8 cellular contexts compared by ENCODE assay signal in genomic region chr17:75124041-75124818, GRCh38. TPM values are rescaled to one million over a fixed set of nuclear protein-coding genes. Genes with fewer than 3 reads are reported as not detected.
DNase-seq lines count a peak whose midpoint lies in the region; ATAC-seq, FAIRE-seq and TF ChIP-seq lines count a peak whose summit lies in the region.
"Had no signal": no experiment of that assay in that cellular context is flagged by ENCODE, and none has a peak within 500 bp of the region (broad histone marks: within the 10 kb centered on the region; RNA-seq: fewer than 3 reads in every experiment).

No MANE protein-coding gene starts in this region.

- no TSS peak for BruUV-seq in endothelial cell of umbilical vein (replicated peaks; lab: Mats Ljungman, UMichigan)

- peaks cover 2% of the 10 kb centered on the region for H3K79me2 ChIP-seq in endothelial cell of umbilical vein (ENCODE audit: control insufficient read depth, insufficient read depth, low read length)

- H3K4me2 ChIP-seq in endothelial cell of umbilical vein (ENCODE audit: insufficient read depth, low read length), result peak overlapping the region; percentile 32

- H3K27me3 ChIP-seq in endothelial cell of umbilical vein (ENCODE audit: control insufficient read depth in 2 of 2, insufficient read depth in 2 of 2, low read length in 2 of 2), result no peaks in the 10 kb centered on the region
- H3K27me3 ChIP-seq: SJCRH30 had no signal

- no peak overlapping the region for H3K4me3 ChIP-seq in endothelial cell of umbilical vein (replicated peaks in 1 of 3; ENCODE audit: insufficient read depth in 1 of 3, low read depth in 1 of 3, low read length in 3 of 3)
- H3K4me3 ChIP-seq: SJCRH30 had no signal

- no peaks in the 10 kb centered on the region for H3K9me1 ChIP-seq in endothelial cell of umbilical vein (replicated peaks; ENCODE audit: control insufficient read depth, extremely low read depth, insufficient read depth, low read length)

- peak overlapping the region; percentile 60 for H3K9ac ChIP-seq in endothelial cell of umbilical vein (replicated peaks; ENCODE audit: extremely low read depth, insufficient read depth, low read length)

- TF ChIP-seq POLR2A in endothelial cell of umbilical vein (IDR thresholded peaks at IDR 0.05; ENCODE audit: low read depth, low read length), result peak; percentile 66

- peaks cover 17% of the 10 kb centered on the region for H3K4me1 ChIP-seq in endothelial cell of umbilical vein (ENCODE audit: control insufficient read depth, extremely low read depth, insufficient read depth, low read length)
- H3K4me1 ChIP-seq: SJCRH30 had no signal

- no peak for TF ChIP-seq CTCF in endothelial cell of umbilical vein (IDR thresholded peaks at IDR 0.05; ENCODE audit: extremely low read depth in 1 of 2, insufficient read depth in 1 of 2, low read depth in 1 of 2, low read length in 2 of 2)

- DNase-seq in LoVo (ENCODE audit: low spot score) (peak; percentile 98), endothelial cell of umbilical vein (ENCODE audit: low read depth, low spot score) (peak; percentile 87), occipital lobe (lab: John Stamatoyannopoulos, UW) (peak; percentile 18), urothelium cell line (ENCODE audit: low spot score) (peak; percentile 99)
- peak; percentile 76 for DNase-seq in activated CD4-positive, alpha-beta T cell treated with anti-CD3 and anti-CD28 coated beads for 4 hours

- H4K20me1 ChIP-seq in endothelial cell of umbilical vein (replicated peaks; ENCODE audit: control insufficient read depth, extremely low read depth, insufficient read depth, low read length), result no peaks in the 10 kb centered on the region

- H3K9me3 ChIP-seq in endothelial cell of umbilical vein (replicated peaks; ENCODE audit: control insufficient read depth, insufficient read depth, low read length), result no peaks in the 10 kb centered on the region
- H3K9me3 ChIP-seq: SJCRH30 had no signal

- intact Hi-C loops in endothelial cell of umbilical vein (cut with micrococcal nuclease), result loop anchor here (1.0 kb wide), 2 partner anchors 10 to 28 kb away; no protein-coding TSS in a partner anchor

- H3K27ac ChIP-seq in endothelial cell of umbilical vein (ENCODE audit: insufficient read depth, low read depth, low read length), result peak overlapping the region; percentile 85
- H3K27ac ChIP-seq: SJCRH30 had no signal

- peaks cover 2 to 3% of the 10 kb centered on the region in 2 experiments for H3K36me3 ChIP-seq in endothelial cell of umbilical vein (ENCODE audit: control insufficient read depth in 2 of 2, extremely low read depth in 1 of 2, insufficient read depth in 2 of 2, low read length in 2 of 2)
- H3K36me3 ChIP-seq: SJCRH30 had no signal

- ATAC-seq in HG03159 (IDR thresholded peaks at IDR 0.05; ENCODE audit: unreplicated experiment) (no peak), GM21423 (IDR thresholded peaks at IDR 0.05; ENCODE audit: unreplicated experiment) (no peak)

- dilution Hi-C loops in endothelial cell of umbilical vein (cut with MboI; ENCODE audit: extremely low pct_ligation_motif_present, low sequenced_read_pairs), result no loop called here

- peak overlapping the region; percentile 88 for H2AFZ ChIP-seq in endothelial cell of umbilical vein (ENCODE audit: low read depth, low read length)

- POLR2A ChIA-PET in endothelial cell of umbilical vein (lab: Charles Lee), result interaction anchor here (0.5 to 1.3 kb wide), 3 partner anchors 10 to 76 kb away, joined by 3 to 7 read pairs (median 3); partner anchors contain the start of gene SUMO2

- peak; percentile 93 for FAIRE-seq in endothelial cell of umbilical vein (lab: Jason Lieb, UNC)
- peak; percentile 96 for FAIRE-seq in urothelium cell line (lab: Jason Lieb, UNC)

- CTCF ChIA-PET in endothelial cell of umbilical vein (lab: Charles Lee), result interaction anchor here (0.9 to 6.0 kb wide), 13 partner anchors 8 to 146 kb away, joined by 3 to 88 read pairs (median 5); partner anchors contain the start of genes ARMC7, MIF4GD and NT5C

TF ChIP-seq in endothelial cell of umbilical vein, 7 proteins besides CTCF, POLR2A, EP300 and RAD21:
- TF ChIP-seq POLR2AphosphoS5 (IDR thresholded peaks at IDR 0.05; ENCODE audit: insufficient read depth, low read depth, low read length) (peak; percentile 82), FOS (IDR thresholded peaks at IDR 0.05; ENCODE audit: borderline replicate concordance, insufficient read depth, low read length) (peak; percentile 98), EZH2 (IDR thresholded peaks at IDR 0.05; ENCODE audit: borderline replicate concordance, low read depth, low read length, severe bottlenecking) (no peak), MYC (IDR thresholded peaks at IDR 0.05; ENCODE audit: low read depth, low read length) (no peak), MAX (IDR thresholded peaks at IDR 0.05; ENCODE audit: insufficient read depth, insufficient read length) (no peak), JUN (IDR thresholded peaks at IDR 0.05; ENCODE audit: borderline replicate concordance, insufficient read depth, insufficient read length, low read depth) (peak; percentile 64), GATA2 (IDR thresholded peaks at IDR 0.05; ENCODE audit: insufficient read depth, insufficient read length, low read depth, low read length) (peak; percentile 81)

RNA-seq across cellular contexts. Expression of gene NT5C, which starts 7.3 kb away (rescaled TPM):
- total RNA-seq in endothelial cell of umbilical vein (32.6 and 39.2 TPM in 2 replicates), occipital lobe (18.1 TPM)
- polyA plus RNA-seq in endothelial cell of umbilical vein, result 29.1 and 38.0 TPM in 2 replicates
- 19.9 and 31.5 TPM in 2 replicates for polyA plus RNA-seq in endothelial cell of umbilical vein (2011; cell fraction: cytosol; rRNA removed)
- polyA plus RNA-seq in endothelial cell of umbilical vein (2011; cell fraction: nucleus; rRNA removed), result 32.4 and 37.5 TPM in 2 replicates
- polyA plus RNA-seq in endothelial cell of umbilical vein (2012), result 22.4 and 23.6 TPM in 2 replicates
- polyA minus RNA-seq in endothelial cell of umbilical vein, result 7.8 and 8.9 TPM in 2 replicates
- polyA minus RNA-seq in endothelial cell of umbilical vein (2011; cell fraction: cytosol; rRNA and poly(A)+ RNA removed), result 16.2 TPM
- polyA minus RNA-seq in endothelial cell of umbilical vein (2011; cell fraction: nucleus; rRNA and poly(A)+ RNA removed), result 5.0 and 6.6 TPM in 2 replicates

RNA-seq across cellular contexts. Expression of gene ARMC7, which starts 14.5 kb away (rescaled TPM):
- total RNA-seq in endothelial cell of umbilical vein (14.5 and 15.7 TPM in 2 replicates), occipital lobe (3.0 TPM)
- 11.8 and 13.1 TPM in 2 replicates for polyA plus RNA-seq in endothelial cell of umbilical vein
- 10.5 and 11.1 TPM in 2 replicates for polyA plus RNA-seq in endothelial cell of umbilical vein (2011; cell fraction: cytosol; rRNA removed)
- 9.3 and 10.0 TPM in 2 replicates for polyA plus RNA-seq in endothelial cell of umbilical vein (2011; cell fraction: nucleus; rRNA removed)
- 9.0 and 9.4 TPM in 2 replicates for polyA plus RNA-seq in endothelial cell of umbilical vein (2012)
- 12.7 and 14.1 TPM in 2 replicates for polyA minus RNA-seq in endothelial cell of umbilical vein
- 9.3 TPM for polyA minus RNA-seq in endothelial cell of umbilical vein (2011; cell fraction: cytosol; rRNA and poly(A)+ RNA removed)
- 3.9 and 7.6 TPM in 2 replicates for polyA minus RNA-seq in endothelial cell of umbilical vein (2011; cell fraction: nucleus; rRNA and poly(A)+ RNA removed)

RNA-seq across cellular contexts. Expression of gene JPT1, which starts 30.1 kb away (rescaled TPM):
- total RNA-seq in endothelial cell of umbilical vein (352 and 364 TPM in 2 replicates), occipital lobe (548 TPM)
- polyA plus RNA-seq in endothelial cell of umbilical vein, result 143 and 212 TPM in 2 replicates
- polyA plus RNA-seq in endothelial cell of umbilical vein (2011; cell fraction: cytosol; rRNA removed), result 393 and 396 TPM in 2 replicates
- polyA plus RNA-seq in endothelial cell of umbilical vein (2011; cell fraction: nucleus; rRNA removed), result 146 and 158 TPM in 2 replicates
- polyA plus RNA-seq in endothelial cell of umbilical vein (2012), result 735 and 931 TPM in 2 replicates
- 37.1 and 45.3 TPM in 2 replicates for polyA minus RNA-seq in endothelial cell of umbilical vein
- polyA minus RNA-seq in endothelial cell of umbilical vein (2011; cell fraction: cytosol; rRNA and poly(A)+ RNA removed), result 249 TPM
- polyA minus RNA-seq in endothelial cell of umbilical vein (2011; cell fraction: nucleus; rRNA and poly(A)+ RNA removed), result 38.5 and 44.2 TPM in 2 replicates

RNA-seq across cellular contexts. Expression of gene SLC16A5, which starts 36.5 kb away (rescaled TPM):
- total RNA-seq in endothelial cell of umbilical vein, result 16.4 and 17.4 TPM in 2 replicates
- polyA plus RNA-seq in endothelial cell of umbilical vein, result 23.3 and 31.9 TPM in 2 replicates
- 12.6 and 16.4 TPM in 2 replicates for polyA plus RNA-seq in endothelial cell of umbilical vein (2011; cell fraction: cytosol; rRNA removed)
- polyA plus RNA-seq in endothelial cell of umbilical vein (2011; cell fraction: nucleus; rRNA removed), result 32.6 and 39.1 TPM in 2 replicates
- polyA plus RNA-seq in endothelial cell of umbilical vein (2012), result 8.7 and 13.9 TPM in 2 replicates
- polyA minus RNA-seq in endothelial cell of umbilical vein, result 19.2 and 22.6 TPM in 2 replicates
- 22.5 TPM for polyA minus RNA-seq in endothelial cell of umbilical vein (2011; cell fraction: cytosol; rRNA and poly(A)+ RNA removed)
- polyA minus RNA-seq in endothelial cell of umbilical vein (2011; cell fraction: nucleus; rRNA and poly(A)+ RNA removed), result 10.1 and 15.0 TPM in 2 replicates
- total RNA-seq in occipital lobe, result 1.4 TPM

RNA-seq across cellular contexts. Expression of gene SUMO2, which starts 58.5 kb away (rescaled TPM):
- 424 and 437 TPM in 2 replicates for total RNA-seq in endothelial cell of umbilical vein
- polyA plus RNA-seq in endothelial cell of umbilical vein, result 62.0 and 75.6 TPM in 2 replicates
- 86.6 and 95.1 TPM in 2 replicates for polyA plus RNA-seq in endothelial cell of umbilical vein (2011; cell fraction: cytosol; rRNA removed)
- polyA plus RNA-seq in endothelial cell of umbilical vein (2011; cell fraction: nucleus; rRNA removed), result 39.1 and 44.6 TPM in 2 replicates
- polyA plus RNA-seq in endothelial cell of umbilical vein (2012), result 267 and 404 TPM in 2 replicates
- 93.0 and 121 TPM in 2 replicates for polyA minus RNA-seq in endothelial cell of umbilical vein
- polyA minus RNA-seq in endothelial cell of umbilical vein (2011; cell fraction: cytosol; rRNA and poly(A)+ RNA removed), result 178 TPM
- 20.2 and 23.2 TPM in 2 replicates for polyA minus RNA-seq in endothelial cell of umbilical vein (2011; cell fraction: nucleus; rRNA and poly(A)+ RNA removed)
- 264 TPM for total RNA-seq in occipital lobe

Comparison
In these comparisons a context has a peak if more than half of its experiments do, and no peak if none do; other contexts are left out.
1. DNase-seq: peak in every context shown above with its lines; median percentile 99 in urothelium cell line; 98 in LoVo; 87 in endothelial cell of umbilical vein; 76 in activated CD4-positive, alpha-beta T cell treated with anti-CD3 and anti-CD28 coated beads for 4 hours; 18 in occipital lobe.